In the genomic region with DNA sequence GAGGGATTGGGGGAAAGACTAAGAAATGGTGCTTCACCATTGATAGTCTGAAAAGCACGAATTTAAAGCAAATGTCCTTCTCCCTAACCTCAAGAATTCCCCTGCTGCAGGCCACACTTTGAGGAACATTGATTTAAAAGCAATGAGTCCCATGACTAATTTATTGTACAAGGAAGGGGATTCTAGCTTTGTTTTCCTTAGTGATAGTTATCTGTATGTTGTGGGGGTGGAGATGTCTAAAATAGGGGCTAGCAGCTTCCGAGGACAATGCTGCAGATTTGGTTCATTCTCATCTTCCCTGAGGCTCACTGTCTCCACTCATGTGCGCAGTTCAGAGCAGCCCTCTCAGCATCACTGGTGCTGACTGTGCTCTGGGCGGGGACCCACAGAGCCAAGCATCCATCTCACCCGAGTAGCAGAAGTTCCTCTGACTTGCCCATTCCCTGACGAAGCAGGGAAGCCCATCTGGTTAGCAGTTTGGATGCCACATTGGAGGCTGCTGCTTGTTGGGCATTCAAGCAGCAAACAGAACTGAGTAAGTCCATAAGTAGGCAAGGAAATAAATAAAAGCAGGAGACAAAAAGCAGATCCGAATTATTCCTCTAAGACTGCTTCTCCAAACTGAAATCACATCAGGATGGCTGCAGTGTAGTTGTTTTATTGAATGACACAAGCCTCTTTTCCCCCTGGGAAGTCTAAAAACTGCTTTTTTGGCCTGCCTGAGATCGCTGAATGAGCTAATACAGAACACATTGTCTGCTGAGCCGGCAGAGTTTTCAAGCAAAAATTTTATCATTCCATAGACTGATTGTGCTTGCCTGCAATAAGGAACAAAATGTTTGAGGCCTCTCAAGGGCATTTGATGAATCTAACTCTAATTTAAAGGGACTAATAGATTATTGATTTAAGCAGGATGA, we compare ENCODE assay signal across 10 cellular contexts. TPM values are rescaled to one million over a fixed set of nuclear protein-coding genes. Genes with fewer than 3 reads are reported as not detected.
DNase-seq lines count a peak whose midpoint lies in the region; ATAC-seq and TF ChIP-seq lines count a peak whose summit lies in the region.
"Had no signal": no experiment of that assay in that cellular context is flagged by ENCODE, and none has a peak within 500 bp of the region (broad histone marks: within the 10 kb centered on the region; RNA-seq: fewer than 3 reads in every experiment).

No MANE protein-coding gene starts in this region.

- no peaks in the 10 kb centered on the region for H3K27me3 Mint-ChIP-seq in neural crest cell (ENCODE audit: low read depth)
- H3K27me3 Mint-ChIP-seq: central memory CD8-positive, alpha-beta T cell had no signal

- no peaks in the 10 kb centered on the region for H3K79me2 ChIP-seq in ACC112 (ENCODE audit: control insufficient read depth, insufficient read depth, low read length, unreplicated experiment)

- peak overlapping the region; percentile 53 for H3K27ac Mint-ChIP-seq in neural crest cell (ENCODE audit: unreplicated experiment)

- no peaks in the 10 kb centered on the region for H3K36me3 ChIP-seq in ACC112 (ENCODE audit: insufficient read depth, low read length)

- H3K36me3 Mint-ChIP-seq in neural crest cell (ENCODE audit: low read depth): no peaks in the 10 kb centered on the region

- DNase-seq in NCI-H446 (lab: John Stamatoyannopoulos, UW) (peak; percentile 76 to 84), fibroblast of gingiva (ENCODE audit: low read depth) (peak; percentile 67), neural crest cell (ENCODE audit: low read depth, low spot score) (no peak), RKO (ENCODE audit: low spot score) (no peak)
- DNase-seq in stimulated activated CD4-positive, alpha-beta T cell treated with anti-CD3 and anti-CD28 coated beads, Interleukin-4, amount 100 ng/mL, for 24 hours: no peak
- DNase-seq: NCI-H510A treated with DMSO at 0.1 percent for 48 hours had no signal

- peaks cover 59% of the 10 kb centered on the region for H3K4me1 ChIP-seq in ACC112 (ENCODE audit: control insufficient read depth, insufficient read depth, low read length, unreplicated experiment)

- ATAC-seq in HG02884 (IDR thresholded peaks at IDR 0.05; ENCODE audit: unreplicated experiment) (no peak), GM21447 (IDR thresholded peaks at IDR 0.05; ENCODE audit: unreplicated experiment) (no peak)

- peaks cover 3% of the 10 kb centered on the region for H3K9me3 Mint-ChIP-seq in neural crest cell
- H3K9me3 Mint-ChIP-seq: central memory CD8-positive, alpha-beta T cell had no signal

- peak overlapping the region; percentile 6 for H3K4me3 Mint-ChIP-seq in neural crest cell
- H3K4me3 Mint-ChIP-seq: central memory CD8-positive, alpha-beta T cell had no signal

- no peak for TF ChIP-seq CTCF in neural crest cell (conservative IDR thresholded peaks at IDR 0.05)

- peaks cover 41% of the 10 kb centered on the region for H3K4me1 Mint-ChIP-seq in neural crest cell
- H3K4me1 Mint-ChIP-seq: central memory CD8-positive, alpha-beta T cell had no signal

- no peaks in the 10 kb centered on the region for H3K27me3 ChIP-seq in ACC112 (ENCODE audit: insufficient read depth, low read length)

- H3K4me3 ChIP-seq in ACC112 (ENCODE audit: low read depth, low read length): peak overlapping the region; percentile 59; the same call in 1 of the 2 replicates

- H3K27ac ChIP-seq in ACC112 (ENCODE audit: low read depth, low read length): peak overlapping the region; percentile 71

- H2AFZ ChIP-seq in ACC112 (ENCODE audit: low read length, unreplicated experiment): peak overlapping the region; percentile 97

RNA-seq across cellular contexts. Expression of a gene that starts 27.5 kb away (rescaled TPM):
- 0.98 and 1.9 TPM in 2 replicates for total RNA-seq in neural crest cell

Comparison
In these comparisons a context has a peak if more than half of its experiments do, and no peak if none do; other contexts are left out.
1. DNase-seq: peak in NCI-H446 (2 of 2) and fibroblast of gingiva (single experiment); none in neural crest cell (single experiment), RKO (single experiment) and stimulated activated CD4-positive, alpha-beta T cell treated with anti-CD3 and anti-CD28 coated beads, Interleukin-4, amount 100 ng/mL, for 24 hours (single experiment).